Comparison of ENCODE assay signal across 24 cellular contexts in the genomic region with DNA sequence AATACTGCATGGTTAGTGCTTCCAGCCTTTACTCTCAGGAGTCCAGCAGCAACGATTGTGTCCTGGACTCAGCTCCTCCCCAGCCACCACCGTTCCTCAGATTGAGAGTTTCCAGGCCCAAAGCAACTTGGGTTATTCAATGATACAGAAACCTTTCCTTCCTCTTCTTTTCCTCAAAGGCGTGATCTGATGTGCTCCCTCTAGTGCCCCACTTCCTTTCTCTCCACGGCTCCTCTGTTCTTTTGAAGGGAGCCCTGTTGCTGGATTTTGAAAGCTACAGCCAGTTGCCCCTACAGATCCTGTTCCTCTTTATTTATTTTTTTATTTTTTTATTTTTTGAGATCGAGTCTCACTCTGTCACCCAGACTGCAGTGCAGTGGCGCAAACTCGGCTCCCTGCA. TPM values are rescaled to one million over a fixed set of nuclear protein-coding genes. Genes with fewer than 3 reads are reported as not detected.
DNase-seq lines count a peak whose midpoint lies in the region; ATAC-seq, FAIRE-seq and TF ChIP-seq lines count a peak whose summit lies in the region.
"Had no signal": no experiment of that assay in that cellular context is flagged by ENCODE, and none has a peak within 500 bp of the region (broad histone marks: within the 10 kb centered on the region; RNA-seq: fewer than 3 reads in every experiment).

No MANE protein-coding gene starts in this region.

- no peak overlapping the region for H3K18ac ChIP-seq in mesendoderm (ENCODE audit: low read length)

- H3K36me3 ChIP-seq in K562 (ENCODE audit: control insufficient read depth, insufficient read depth, low read length) (no peaks in the 10 kb centered on the region), mesendoderm (ENCODE audit: control insufficient read depth, insufficient read depth, low read length) (no peaks in the 10 kb centered on the region)
- H3K36me3 ChIP-seq: BLaER1 treated with 17β-estradiol and CSF1 and Interleukin-3, amounts not matched to agents 10 nM and 100 nM had no signal

- CTCF ChIA-PET in K562 (lab: Yijun Ruan, JAX; ENCODE audit: low intra/inter-chr PET ratio): no interaction called here

- no peak overlapping the region for H2BK120ac ChIP-seq in mesendoderm (ENCODE audit: low read depth, low read length)

- no peak overlapping the region for H2BK15ac ChIP-seq in mesendoderm (replicated peaks; ENCODE audit: low read depth)

- H4K5ac ChIP-seq in mesendoderm (ENCODE audit: low read length): no peak overlapping the region

- TF ChIP-seq POLR2A in K562 (conservative IDR thresholded peaks at IDR 0.05): no peak

- intact Hi-C loops in K562 (cut with micrococcal nuclease): no loop called here

- no peaks in the 10 kb centered on the region for H3K9me3 ChIP-seq in K562 (replicated peaks; ENCODE audit: control insufficient read depth, insufficient read depth, low read depth, low read length)
- H3K9me3 ChIP-seq: BLaER1 treated with 17β-estradiol and CSF1 and Interleukin-3, amounts not matched to agents 10 nM and 100 nM had no signal

- no peak overlapping the region for H3K23ac ChIP-seq in mesendoderm (ENCODE audit: low read length)

- POLR2A ChIA-PET in K562 (lab: Yijun Ruan, JAX): interaction anchor here (1.5 kb wide), 1 partner anchor 14 kb away, joined by 6 read pairs; no protein-coding TSS in a partner anchor

- H3K27me3 ChIP-seq in K562 (ENCODE audit: control insufficient read depth in 2 of 2, insufficient read depth in 2 of 2, low read length in 2 of 2): no peaks in the 10 kb centered on the region
- no peaks in the 10 kb centered on the region for H3K27me3 ChIP-seq in mesendoderm (ENCODE audit: insufficient read depth, low read length, poor library complexity)
- H3K27me3 ChIP-seq: BLaER1 treated with 17β-estradiol and CSF1 and Interleukin-3, amounts not matched to agents 10 nM and 100 nM had no signal

- H3K56ac ChIP-seq in mesendoderm (ENCODE audit: low read length): no peak overlapping the region

- no peak overlapping the region for H3K27ac ChIP-seq in K562 (ENCODE audit: extremely low read depth, low read depth, low read length)
- H3K27ac ChIP-seq in mesendoderm (ENCODE audit: low read depth, low read length): no peak overlapping the region
- H3K27ac ChIP-seq: BLaER1 treated with 17β-estradiol and CSF1 and Interleukin-3, amounts not matched to agents 10 nM and 100 nM; PC-9; RWPE1 had no signal

- H3K79me2 ChIP-seq in K562 (ENCODE audit: control insufficient read depth, insufficient read depth, low read length) (no peaks in the 10 kb centered on the region), mesendoderm (ENCODE audit: control insufficient read depth, insufficient read depth, low read length) (no peaks in the 10 kb centered on the region)

- TF ChIP-seq CTCF in K562 (IDR thresholded peaks at IDR 0.05 in 2 of 3, conservative IDR thresholded peaks at IDR 0.05 in 1 of 3; ENCODE audit: insufficient read depth in 2 of 3, low read depth in 1 of 3, low read length in 3 of 3): no peak
- TF ChIP-seq CTCF in GM13977 (IDR thresholded peaks at IDR 0.05; ENCODE audit: extremely low read depth, insufficient read depth, missing control alignments): no peak

- in situ Hi-C loops in K562 (cut with MboI) (no loop called here), GM13977 (cut with MboI; ENCODE audit: low pct_unique_long_range_greater_than_20kb, low sequenced_read_pairs, unreplicated experiment) (no loop called here)

- H3K4me3 ChIP-seq in K562 (no peak overlapping the region), mesendoderm (ENCODE audit: low read length) (no peak overlapping the region)
- H3K4me3 ChIP-seq: BLaER1 treated with 17β-estradiol and CSF1 and Interleukin-3, amounts not matched to agents 10 nM and 100 nM; GM12878; PC-9 had no signal

- under 1% methylated on average over 7 of the region's 7 CpGs for WGBS in K562 (ENCODE audit: insufficient coverage, low coverage, missing lambda C conversion rate)
- WGBS in mesendoderm (ENCODE audit: extremely low coverage, insufficient coverage, low lambda C conversion rate): no CpG with 5 or more reads among the region's 7 CpGs

- no peak overlapping the region for H3K4ac ChIP-seq in mesendoderm (ENCODE audit: low read depth, low read length)

- H3K4me2 ChIP-seq in K562 (ENCODE audit: insufficient read depth, low read length) (no peak overlapping the region), mesendoderm (ENCODE audit: low read length) (no peak overlapping the region)
- H3K4me2 ChIP-seq: PC-9 had no signal

- FAIRE-seq in K562 (lab: Jason Lieb, UNC): no peak
- FAIRE-seq: GM12878, H1 had no signal

- H2BK5ac ChIP-seq in mesendoderm (ENCODE audit: low read length): no peak overlapping the region

- BruUV-seq in K562 (replicated peaks; lab: Mats Ljungman, UMichigan): no TSS peak

- H2AK5ac ChIP-seq in mesendoderm (ENCODE audit: low read length): no peak overlapping the region

- TF ChIP-seq RAD21 in K562 (CRISPR knock-in tag; conservative IDR thresholded peaks at IDR 0.05 in 1 of 2, IDR thresholded peaks at IDR 0.05 in 1 of 2): no peak

- H3K9me1 ChIP-seq in K562 (ENCODE audit: control insufficient read depth, insufficient read depth, low read length): no peaks in the 10 kb centered on the region

- H3K4me1 ChIP-seq in K562 (replicated peaks in 1 of 2; ENCODE audit: control insufficient read depth in 2 of 2, insufficient read depth in 2 of 2, low read length in 2 of 2): no peaks in the 10 kb centered on the region
- H3K4me1 ChIP-seq in mesendoderm (ENCODE audit: control insufficient read depth, low read depth, low read length): no peaks in the 10 kb centered on the region

- H3K9ac ChIP-seq in K562 (ENCODE audit: insufficient read depth in 1 of 2, low read depth in 2 of 2, low read length in 2 of 2) (no peak overlapping the region), mesendoderm (ENCODE audit: low read length) (no peak overlapping the region)
- H3K9ac ChIP-seq: BLaER1 treated with 17β-estradiol and CSF1 and Interleukin-3, amounts not matched to agents 10 nM and 100 nM had no signal

- DNase-seq in SIG-M5 treated with dmso at 0.1 percent for 504 hours (lab: John Stamatoyannopoulos, UW; ENCODE audit: unreplicated experiment): peak; percentile 4
- no peak for DNase-seq in SIG-M5 (lab: John Stamatoyannopoulos, UW)
- peak; percentile 18 for DNase-seq in MV-4-11 (lab: John Stamatoyannopoulos, UW)
- DNase-seq in K562 (ENCODE audit: extremely low read depth in 1 of 4, low spot score in 3 of 4): no peak
- DNase-seq in mesendoderm: peak; percentile 28
- no peak for DNase-seq in activated gamma-delta T cell treated with Interleukin-2 at 50 U/mL for 16 hours
- no peak for DNase-seq in GM13977 (ENCODE audit: low spot score)
- DNase-seq in OCI-M2 (lab: John Stamatoyannopoulos, UW; ENCODE audit: unreplicated experiment): no peak
- DNase-seq: 8988T; CD4-positive, alpha-beta memory T cell; DND-41; NCI-H1694; NCI-H2081; NCI-H2171; NCI-H345; NCI-H524 treated with DMSO at 0.1 percent for 48 hours; PC-9; SHP77 treated with DMSO at 0.1 percent for 48 hours had no signal

- no peaks in the 10 kb centered on the region for H3K79me1 ChIP-seq in mesendoderm (ENCODE audit: low read length)

- H4K20me1 ChIP-seq in K562 (replicated peaks; ENCODE audit: control insufficient read depth, insufficient read depth, low read length): no peaks in the 10 kb centered on the region
- H4K20me1 ChIP-seq: BLaER1 treated with 17β-estradiol and CSF1 and Interleukin-3, amounts not matched to agents 10 nM and 100 nM had no signal

- TF ChIP-seq EP300 in K562 (IDR thresholded peaks at IDR 0.05; ENCODE audit: low read length): no peak

- no peak overlapping the region for H2AFZ ChIP-seq in K562 (ENCODE audit: low read depth, low read length)
- H2AFZ ChIP-seq: PC-9 had no signal

- no peak overlapping the region for H4K8ac ChIP-seq in mesendoderm (ENCODE audit: low read depth, low read length)

- ATAC-seq in K562: no peak
- ATAC-seq: GM12878, SK-N-SH treated with all-trans-retinoic acid at 6 μM for 48 hours had no signal

TF ChIP-seq in K562, 482 proteins besides CTCF, POLR2A, EP300 and RAD21:
- TF ChIP-seq MXI1 (IDR thresholded peaks at IDR 0.05; ENCODE audit: low read depth, low read length) (no peak), EGR1 (conservative IDR thresholded peaks at IDR 0.05) (no peak), SPI1 (IDR thresholded peaks at IDR 0.05; ENCODE audit: borderline replicate concordance, low read depth, low read length) (peak; percentile 2; the same call in 1 of the 2 replicates), ZNF121 (CRISPR knock-in tag; conservative IDR thresholded peaks at IDR 0.05) (no peak)

RNA-seq across cellular contexts. Expression of gene CRP, which starts 14.1 kb away (rescaled TPM):
- total RNA-seq in K562 (2011; cell fraction: chromatin; rRNA removed; ENCODE audit: low replicate concordance): not detected in 2 replicates
- not detected in 2 replicates for total RNA-seq in K562 (2011; cell fraction: nucleolus; rRNA removed)
- not detected in 2 replicates for total RNA-seq in K562 (2011; cell fraction: nucleoplasm; rRNA removed)
- total RNA-seq in K562 (2014; rRNA removed): not detected in 2 replicates
- not detected in 2 replicates for total RNA-seq in K562 (2014; rRNA removed; fragmentation: Illumina TruSeq; extraction: Trizol)
- not detected in 2 replicates for total RNA-seq in K562 (2015; rRNA removed; fragmentation: Illumina TruSeq; extraction: Trizol)
- 0.69 and 0.98 TPM in 2 replicates for total RNA-seq in K562 (2021)
- polyA plus RNA-seq in K562 (2011; rRNA removed): not detected in 2 replicates
- polyA plus RNA-seq in K562 (2011; cell fraction: cytosol; rRNA removed): not detected in 2 replicates
- polyA plus RNA-seq in K562 (2011; cell fraction: nucleus; rRNA removed): not detected in 2 replicates
- not detected in 2 replicates for polyA plus RNA-seq in K562 (2012)
- polyA plus RNA-seq in K562 (2014; fragmentation: Illumina TruSeq; extraction: Trizol): not detected in 2 replicates
- polyA plus RNA-seq in K562 (2014; fragmentation: Nextera tagmentation; extraction: Ambion mirVana): not detected
- polyA plus RNA-seq in K562 (2014; rRNA removed): not detected in 2 replicates
- polyA minus RNA-seq in K562 (2011; rRNA and poly(A)+ RNA removed): not detected in 2 replicates
- not detected in 2 replicates for polyA minus RNA-seq in K562 (2011; cell fraction: cytosol; rRNA and poly(A)+ RNA removed)
- polyA minus RNA-seq in K562 (2011; cell fraction: nucleus; rRNA and poly(A)+ RNA removed): not detected in 2 replicates
- not detected for polyA plus RNA-seq in mesendoderm (2013, experiment 1 of 2)
- not detected for polyA plus RNA-seq in mesendoderm (2013, experiment 2 of 2)
- total RNA-seq: CD4-positive, alpha-beta memory T cell; H1; LHCN-M2; PC-9 had no signal
- polyA plus RNA-seq: CD4-positive, alpha-beta memory T cell; GM12878; H1 had no signal

Comparison
In these comparisons a context has a peak if more than half of its experiments do, and no peak if none do; other contexts are left out.
1. DNase-seq: peak in SIG-M5 treated with dmso at 0.1 percent for 504 hours (single experiment), MV-4-11 (single experiment) and mesendoderm (single experiment); none in SIG-M5 (single experiment), K562 (0 of 4), activated gamma-delta T cell treated with Interleukin-2 at 50 U/mL for 16 hours (single experiment), GM13977 (single experiment) and OCI-M2 (single experiment).